In the genomic region with DNA sequence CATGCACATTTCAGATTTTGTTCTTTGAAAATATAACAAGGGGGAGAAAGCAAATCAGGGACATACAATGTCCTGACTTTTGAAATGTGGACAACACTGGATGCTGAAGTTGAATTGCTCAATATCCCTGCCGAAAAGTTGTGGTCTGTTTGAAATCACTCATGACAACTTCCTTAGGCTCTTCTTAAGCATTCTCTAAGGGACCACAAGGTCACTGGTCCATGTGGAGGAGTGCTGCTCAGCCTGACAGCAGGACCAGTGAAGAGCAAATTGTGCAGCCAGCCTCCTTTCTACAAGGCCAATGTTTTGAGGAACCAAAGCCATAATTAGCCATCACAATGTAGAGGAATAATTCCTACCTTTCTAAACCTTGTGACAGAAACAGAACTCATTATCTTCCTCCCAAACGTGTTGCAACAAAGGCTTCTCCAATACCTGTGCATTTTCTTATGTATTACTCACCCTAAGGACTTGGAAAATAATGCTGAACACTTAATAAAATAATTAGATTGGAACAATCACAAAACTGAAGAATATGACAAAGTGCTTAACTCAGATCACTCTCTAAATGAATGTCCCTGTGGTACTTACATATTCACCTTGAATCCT, we compare ENCODE assay signal across 27 cellular contexts.
DNase-seq lines count a peak whose midpoint lies in the region; ATAC-seq, FAIRE-seq and TF ChIP-seq lines count a peak whose summit lies in the region.
"Had no signal": no experiment of that assay in that cellular context is flagged by ENCODE, and none has a peak within 500 bp of the region (broad histone marks: within the 10 kb centered on the region; RNA-seq: fewer than 3 reads in every experiment).

No MANE protein-coding gene starts in this region.

- H4K20me1 ChIP-seq in HepG2 (ENCODE audit: insufficient read depth, low read length) = no peaks in the 10 kb centered on the region

- TF ChIP-seq RAD21 in HepG2 (CRISPR knock-in tag; IDR thresholded peaks at IDR 0.05) = no peak

- no peak overlapping the region for H2AFZ ChIP-seq in HepG2 (ENCODE audit: low read length)

- TF ChIP-seq EP300 in HepG2 (IDR thresholded peaks at IDR 0.05; ENCODE audit: low read depth in 2 of 2, low read length in 2 of 2) = no peak
- no peak for TF ChIP-seq EP300 in HepG2 (CRISPR knock-in tag; IDR thresholded peaks at IDR 0.05; ENCODE audit: borderline replicate concordance)

- no peaks in the 10 kb centered on the region for H3K36me3 ChIP-seq in HepG2 (replicated peaks in 1 of 2; ENCODE audit: control insufficient read depth in 1 of 2, insufficient read depth in 2 of 2, low read length in 2 of 2)
- H3K36me3 ChIP-seq in right lobe of liver = no peaks in the 10 kb centered on the region
- H3K36me3 ChIP-seq: BE2C, cardiac muscle cell, suprapubic skin had no signal

- H3K4me1 Mint-ChIP-seq in activated naive CD4-positive, alpha-beta T cell treated with anti-CD3 and anti-CD28 coated beads, Interleukin-2, amount 10 ng/mL, durations not matched to agents 7 days and 5 days = no peaks in the 10 kb centered on the region
- H3K4me1 Mint-ChIP-seq in stimulated activated naive B cell treated with anti-CD40 and anti-IgM and Interleukin-4, amounts not matched to agents 10 μg/mL and 1 μg/mL and 100 μg/mL, for 72 hours = no peaks in the 10 kb centered on the region

- H3K36me3 Mint-ChIP-seq in activated naive CD4-positive, alpha-beta T cell treated with anti-CD3 and anti-CD28 coated beads, Interleukin-2, amount 10 ng/mL, durations not matched to agents 7 days and 5 days = no peaks in the 10 kb centered on the region
- H3K36me3 Mint-ChIP-seq in stimulated activated naive B cell treated with anti-CD40 and anti-IgM and Interleukin-4, amounts not matched to agents 10 μg/mL and 1 μg/mL and 100 μg/mL, for 72 hours = no peaks in the 10 kb centered on the region

- H3K9me3 ChIP-seq in HepG2 (ENCODE audit: low read length) (no peaks in the 10 kb centered on the region), right lobe of liver (no peaks in the 10 kb centered on the region)
- H3K9me3 ChIP-seq: BE2C, suprapubic skin had no signal

- no peak overlapping the region for H3K27ac Mint-ChIP-seq in activated naive CD4-positive, alpha-beta T cell treated with anti-CD3 and anti-CD28 coated beads, Interleukin-2, amount 10 ng/mL, durations not matched to agents 7 days and 5 days
- no peak overlapping the region for H3K27ac Mint-ChIP-seq in stimulated activated naive B cell treated with anti-CD40 and anti-IgM and Interleukin-4, amounts not matched to agents 10 μg/mL and 1 μg/mL and 100 μg/mL, for 72 hours
- H3K27ac Mint-ChIP-seq: activated T-cell treated with anti-CD3 and anti-CD28 coated beads, Interleukin-2, amount 50 U/mL, for 24 hours; dendritic cell treated with granulocyte-macrophage colony-stimulating factor and Interleukin-4, amounts not matched to agents 40 ng/mL and 50 ng/mL, for 4 days; HFFc6 had no signal

- H3K79me2 ChIP-seq in HepG2 (ENCODE audit: insufficient read depth, low read length) = no peaks in the 10 kb centered on the region

- no peak overlapping the region for H3K4me2 ChIP-seq in HepG2 (ENCODE audit: low read depth, low read length)

- H3K4me1 ChIP-seq in HepG2 (ENCODE audit: insufficient read depth, low read length) = no peaks in the 10 kb centered on the region
- no peaks in the 10 kb centered on the region for H3K4me1 ChIP-seq in right lobe of liver
- H3K4me1 ChIP-seq: BE2C, suprapubic skin had no signal

- intact Hi-C loops in HepG2 (cut with micrococcal nuclease; ENCODE audit: unreplicated experiment) (no loop called here), right lobe of liver (cut with DNase I) (no loop called here)

- no TSS peak for BruUV-seq in HepG2 (replicated peaks; lab: Mats Ljungman, UMichigan)

- H3K27ac ChIP-seq in HepG2 (ENCODE audit: extremely low read length, insufficient read depth, low read length) (no peak overlapping the region), right lobe of liver (no peak overlapping the region)
- H3K27ac ChIP-seq: cardiac muscle cell, skin epidermis, suprapubic skin had no signal

- H3K4me3 ChIP-seq in HepG2 (replicated peaks in 1 of 3; ENCODE audit: insufficient read depth in 1 of 3, low read depth in 2 of 3, low read length in 3 of 3) (no peak overlapping the region), right lobe of liver (no peak overlapping the region), fibroblast of pulmonary artery (replicated peaks; ENCODE audit: low read depth, low read length) (no peak overlapping the region)
- H3K4me3 ChIP-seq: cardiac muscle cell, skin epidermis, suprapubic skin had no signal

- TF ChIP-seq POLR2A in HepG2 (IDR thresholded peaks at IDR 0.05; ENCODE audit: insufficient read depth in 1 of 2, low read depth in 2 of 2, low read length in 2 of 2) (no peak), right lobe of liver (IDR thresholded peaks at IDR 0.05) (no peak)

- no peak overlapping the region for H3K9ac ChIP-seq in HepG2 (ENCODE audit: insufficient read depth, low read depth, low read length)

- ATAC-seq in HepG2 (no peak), right lobe of liver (no peak)
- ATAC-seq in stimulated activated naive B cell treated with anti-CD40 and anti-IgM and Interleukin-4, amounts not matched to agents 10 μg/mL and 1 μg/mL and 100 μg/mL, for 72 hours (replicated peaks) = no peak

- TF ChIP-seq CTCF in HepG2 (CRISPR knock-in tag; IDR thresholded peaks at IDR 0.05) (no peak), right lobe of liver (IDR thresholded peaks at IDR 0.05) (no peak), fibroblast of pulmonary artery (IDR thresholded peaks at IDR 0.05; ENCODE audit: low read length, missing control alignments) (no peak)

- H3K27me3 ChIP-seq in HepG2 (ENCODE audit: control insufficient read depth in 1 of 2, insufficient read depth in 2 of 2, low read length in 2 of 2) (no peaks in the 10 kb centered on the region), right lobe of liver (no peaks in the 10 kb centered on the region)
- H3K27me3 ChIP-seq: BE2C, cardiac muscle cell, suprapubic skin had no signal

- DNase-seq in HepG2 (ENCODE audit: low spot score) (no peak), right lobe of liver (no peak), SKM-1 treated with dmso at 0.1 percent for 144 hours (lab: John Stamatoyannopoulos, UW; ENCODE audit: unreplicated experiment) (peak; percentile 83), fibroblast of pulmonary artery (ENCODE audit: low read depth) (peak; percentile 66), NCI-H748 (lab: John Stamatoyannopoulos, UW; ENCODE audit: unreplicated experiment) (no peak)
- DNase-seq in activated naive CD4-positive, alpha-beta T cell treated with anti-CD3 and anti-CD28 coated beads, Interleukin-2, amount 10 ng/mL, durations not matched to agents 7 days and 5 days = no peak
- DNase-seq in activated naive CD4-positive, alpha-beta T cell (lab: John Stamatoyannopoulos, UW) = no peak
- DNase-seq in stimulated activated naive B cell treated with anti-CD40 and anti-IgM and Interleukin-4, amounts not matched to agents 10 μg/mL and 1 μg/mL and 100 μg/mL, for 72 hours = no peak
- DNase-seq: activated CD4-positive, alpha-beta T cell treated with anti-CD3 and anti-CD28 coated beads for 48 hours; activated naive CD4-positive, alpha-beta T cell treated with anti-CD3 and anti-CD28 coated beads, Interleukin-2, amount 50 U/mL, for 16 hours; activated T-cell treated with anti-CD3 and anti-CD28 coated beads, Interleukin-2, amount 50 U/mL, for 24 hours; anterior cingulate cortex; BE2C; head of caudate nucleus; HFFc6; KG1; NCI-H1092; NCI-H1930; NK-92 treated with Interleukin-12 subunit alpha and Interleukin-12 subunit beta, amount 100 ng/mL, for 24 hours; nucleus accumbens; stimulated activated CD4-positive, alpha-beta T cell treated with anti-CD3 and anti-CD28 coated beads, Interleukin-2, amount 100 ng/mL, for 24 hours; T-helper 2 cell had no signal

- H3K4me3 Mint-ChIP-seq in activated naive CD4-positive, alpha-beta T cell treated with anti-CD3 and anti-CD28 coated beads, Interleukin-2, amount 10 ng/mL, durations not matched to agents 7 days and 5 days = no peak overlapping the region
- H3K4me3 Mint-ChIP-seq in stimulated activated naive B cell treated with anti-CD40 and anti-IgM and Interleukin-4, amounts not matched to agents 10 μg/mL and 1 μg/mL and 100 μg/mL, for 72 hours = no peak overlapping the region
- H3K4me3 Mint-ChIP-seq: activated T-cell treated with anti-CD3 and anti-CD28 coated beads, Interleukin-2, amount 50 U/mL, for 24 hours; dendritic cell treated with granulocyte-macrophage colony-stimulating factor and Interleukin-4, amounts not matched to agents 40 ng/mL and 50 ng/mL, for 4 days; HFFc6 had no signal

- in situ Hi-C loops in HepG2 (cut with HindIII; ENCODE audit: extremely low pct_ligation_motif_present, low pct_unique_long_range_greater_than_20kb) = no loop called here

- no peaks in the 10 kb centered on the region for H3K27me3 Mint-ChIP-seq in activated naive CD4-positive, alpha-beta T cell treated with anti-CD3 and anti-CD28 coated beads, Interleukin-2, amount 10 ng/mL, durations not matched to agents 7 days and 5 days
- no peaks in the 10 kb centered on the region for H3K27me3 Mint-ChIP-seq in stimulated activated naive B cell treated with anti-CD40 and anti-IgM and Interleukin-4, amounts not matched to agents 10 μg/mL and 1 μg/mL and 100 μg/mL, for 72 hours
- H3K27me3 Mint-ChIP-seq: activated T-cell treated with anti-CD3 and anti-CD28 coated beads, Interleukin-2, amount 50 U/mL, for 24 hours; dendritic cell treated with granulocyte-macrophage colony-stimulating factor and Interleukin-4, amounts not matched to agents 40 ng/mL and 50 ng/mL, for 4 days had no signal

- peaks cover 5% of the 10 kb centered on the region for H3K9me3 Mint-ChIP-seq in activated naive CD4-positive, alpha-beta T cell treated with anti-CD3 and anti-CD28 coated beads, Interleukin-2, amount 10 ng/mL, durations not matched to agents 7 days and 5 days
- no peaks in the 10 kb centered on the region for H3K9me3 Mint-ChIP-seq in stimulated activated naive B cell treated with anti-CD40 and anti-IgM and Interleukin-4, amounts not matched to agents 10 μg/mL and 1 μg/mL and 100 μg/mL, for 72 hours
- H3K9me3 Mint-ChIP-seq: dendritic cell treated with granulocyte-macrophage colony-stimulating factor and Interleukin-4, amounts not matched to agents 40 ng/mL and 50 ng/mL, for 4 days had no signal

- CTCF ChIA-PET in HepG2 (lab: Yijun Ruan, JAX; ENCODE audit: low intra/inter-chr PET ratio, low total read pairs) = no interaction called here
- CTCF ChIA-PET in activated naive CD4-positive, alpha-beta T cell treated with anti-CD3 and anti-CD28 coated beads, Interleukin-2, amount 10 ng/mL, durations not matched to agents 7 days and 5 days (lab: Charles Lee) = no interaction called here

- FAIRE-seq in HepG2 (lab: Jason Lieb, UNC) = no peak
- FAIRE-seq: G401.6 had no signal

- POLR2A ChIA-PET in HepG2 (lab: Yijun Ruan, JAX) = no interaction called here

- WGBS in HepG2 (ENCODE audit: low lambda C conversion rate) = 5% methylated on average over 2 of the region's 2 CpGs
- 25% methylated on average over 2 of the region's 2 CpGs for WGBS in right lobe of liver (ENCODE audit: insufficient coverage, low coverage, low lambda C conversion rate, missing lambda C conversion rate)

TF ChIP-seq in HepG2, 621 proteins besides CTCF, POLR2A, EP300 and RAD21 (continues in another document):
- TF ChIP-seq ZNF768 (CRISPR knock-in tag; IDR thresholded peaks at IDR 0.05) = no peak
- 0 out of 2 replicates have a peak, but pooled peaks have one; percentile 0 for TF ChIP-seq CEBPB (IDR thresholded peaks at IDR 0.05; ENCODE audit: borderline replicate concordance, low read depth, low read length)
- no peak for TF ChIP-seq ZNF614 (CRISPR knock-in tag; IDR thresholded peaks at IDR 0.05; ENCODE audit: borderline replicate concordance)

Comparison
In these comparisons a context has a peak if more than half of its experiments do, and no peak if none do; other contexts are left out.
1. DNase-seq: peak in SKM-1 treated with dmso at 0.1 percent for 144 hours (single experiment) and fibroblast of pulmonary artery (single experiment); none in HepG2 (single experiment), right lobe of liver (0 of 3), activated naive CD4-positive, alpha-beta T cell treated with anti-CD3 and anti-CD28 coated beads, Interleukin-2, amount 10 ng/mL, durations not matched to agents 7 days and 5 days (single experiment), activated naive CD4-positive, alpha-beta T cell (0 of 4), NCI-H748 (single experiment) and stimulated activated naive B cell treated with anti-CD40 and anti-IgM and Interleukin-4, amounts not matched to agents 10 μg/mL and 1 μg/mL and 100 μg/mL, for 72 hours (single experiment).